8 cellular contexts compared by ENCODE assay signal in genomic region chr4:141131738-141132688, GRCh38. TPM values are rescaled to one million over a fixed set of nuclear protein-coding genes. Genes with fewer than 3 reads are reported as not detected.
DNase-seq lines count a peak whose midpoint lies in the region; ATAC-seq and TF ChIP-seq lines count a peak whose summit lies in the region.

No MANE protein-coding gene starts in this region.

- H3K4me3 ChIP-seq in astrocyte of the spinal cord (ENCODE audit: low read depth, low read length) = peak overlapping the region; percentile 77
- peak overlapping the region; percentile 65 for H3K4me3 ChIP-seq in kidney epithelial cell (ENCODE audit: low read depth, low read length)

- DNase-seq in NCI-H2227 (lab: John Stamatoyannopoulos, UW; ENCODE audit: unreplicated experiment) (peak; percentile 35), NCI-H2227 treated with DMSO at 0.1 percent for 48 hours (lab: John Stamatoyannopoulos, UW) (no peak), astrocyte of the spinal cord (ENCODE audit: low read depth, low spot score) (peak; percentile 33), kidney epithelial cell (ENCODE audit: low read depth) (no peak), NCI-H1694 (lab: John Stamatoyannopoulos, UW) (no peak), putamen (ENCODE audit: low spot score) (no peak)
- peak; percentile 2 for DNase-seq in stimulated activated naive CD8-positive, alpha-beta T cell treated with anti-CD3 and anti-CD28 coated beads, Interleukin-15, Interleukin-2, amounts not matched to agents 100 U/mL and 50 U/mL, for 24 hours

- peaks cover 4% of the 10 kb centered on the region for H3K27me3 ChIP-seq in kidney epithelial cell (ENCODE audit: control insufficient read depth, insufficient read depth, low read length)

- TF ChIP-seq CTCF in astrocyte of the spinal cord (IDR thresholded peaks at IDR 0.05; ENCODE audit: low read depth, low read length) (no peak), kidney epithelial cell (IDR thresholded peaks at IDR 0.05; ENCODE audit: insufficient read depth, low read length, poor library complexity, severe bottlenecking) (no peak)

- H3K36me3 ChIP-seq in kidney epithelial cell (ENCODE audit: control insufficient read depth, insufficient read depth, low read length) = no peaks in the 10 kb centered on the region

- in situ Hi-C loops in astrocyte of the spinal cord (cut with HindIII; ENCODE audit: low sequenced_read_pairs) = loop anchor here (25.0 kb wide), 1 partner anchor 245 kb away; no protein-coding TSS in a partner anchor

- peak; percentile 18 for ATAC-seq in HG03378 (IDR thresholded peaks at IDR 0.05; ENCODE audit: unreplicated experiment)
- ATAC-seq in stimulated activated naive CD8-positive, alpha-beta T cell treated with anti-CD3 and anti-CD28 coated beads, Interleukin-15, Interleukin-2, amounts not matched to agents 100 U/mL and 50 U/mL, for 24 hours = no peak

RNA-seq across cellular contexts. Expression of gene RNF150, which starts 1.3 kb away (rescaled TPM):
- total RNA-seq in kidney epithelial cell = 3.2 and 5.4 TPM in 2 replicates

Comparison
In these comparisons a context has a peak if more than half of its experiments do, and no peak if none do; other contexts are left out.
1. DNase-seq: peak in NCI-H2227 (single experiment), astrocyte of the spinal cord (single experiment) and stimulated activated naive CD8-positive, alpha-beta T cell treated with anti-CD3 and anti-CD28 coated beads, Interleukin-15, Interleukin-2, amounts not matched to agents 100 U/mL and 50 U/mL, for 24 hours (single experiment); none in NCI-H2227 treated with DMSO at 0.1 percent for 48 hours (single experiment), kidney epithelial cell (single experiment), NCI-H1694 (single experiment) and putamen (single experiment).